Comparison of ENCODE assay signal across 15 cellular contexts in the genomic region with DNA sequence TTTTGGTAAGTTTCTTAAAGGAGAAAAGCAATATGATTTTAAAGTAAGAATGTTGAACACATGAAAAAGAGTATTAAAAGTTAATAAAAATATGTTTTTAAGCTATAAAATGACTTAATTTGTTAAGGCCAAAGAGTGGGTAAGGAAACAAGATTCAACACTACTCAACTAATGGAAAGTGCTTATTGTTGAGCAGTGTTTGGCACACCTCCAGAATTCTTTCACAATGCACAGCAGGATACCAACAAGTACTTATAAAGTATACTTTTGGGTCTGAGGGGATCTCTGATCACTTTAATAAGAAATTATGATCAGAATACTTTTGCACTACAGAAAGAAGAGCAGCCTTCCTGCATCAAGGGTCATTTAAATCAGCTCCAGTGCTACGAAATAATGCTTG. TPM values are rescaled to one million over a fixed set of nuclear protein-coding genes. Genes with fewer than 3 reads are reported as not detected.
A peak's percentile ranks its signal among the peaks of the same experiment; 100 is the strongest.
DNase-seq lines count a peak whose midpoint lies in the region; ATAC-seq, FAIRE-seq and TF ChIP-seq lines count a peak whose summit lies in the region.
"Had no signal": no experiment of that assay in that cellular context is flagged by ENCODE, and none has a peak within 500 bp of the region (broad histone marks: within the 10 kb centered on the region; RNA-seq: fewer than 3 reads in every experiment).

No MANE protein-coding gene starts in this region.

- ATAC-seq in SK-N-SH treated with all-trans-retinoic acid at 6 μM for 48 hours = no peak
- ATAC-seq in gastrocnemius medialis = no peak
- ATAC-seq: mucosa of descending colon had no signal

- no peak overlapping the region for H2AFZ ChIP-seq in SK-N-SH (ENCODE audit: low read depth)
- no peak overlapping the region for H2AFZ ChIP-seq in endothelial cell of umbilical vein (ENCODE audit: low read depth, low read length)

- CTCF ChIA-PET in SK-N-SH (lab: Yijun Ruan, JAX) (interaction anchor here (2.8 to 3.0 kb wide), 2 partner anchors 11 to 12 kb away, joined by 18 read pairs; no protein-coding TSS in a partner anchor), endothelial cell of umbilical vein (lab: Charles Lee) (interaction anchor here (0.9 kb wide), 1 partner anchor 11 kb away, joined by 4 read pairs; no protein-coding TSS in a partner anchor)

- H3K27me3 ChIP-seq in SK-N-SH (ENCODE audit: insufficient read depth) = no peaks in the 10 kb centered on the region
- H3K27me3 ChIP-seq in endothelial cell of umbilical vein (ENCODE audit: control insufficient read depth in 2 of 2, insufficient read depth in 2 of 2, low read length in 2 of 2) = no peaks in the 10 kb centered on the region
- H3K27me3 ChIP-seq in gastrocnemius medialis = no peaks in the 10 kb centered on the region

- no peaks in the 10 kb centered on the region for H3K36me3 ChIP-seq in SK-N-SH (replicated peaks in 1 of 2; ENCODE audit: control insufficient read depth in 1 of 2, insufficient read depth in 2 of 2, low read length in 1 of 2)
- H3K36me3 ChIP-seq in endothelial cell of umbilical vein (ENCODE audit: control insufficient read depth in 2 of 2, extremely low read depth in 1 of 2, insufficient read depth in 2 of 2, low read length in 2 of 2) = no peaks in the 10 kb centered on the region
- no peaks in the 10 kb centered on the region for H3K36me3 ChIP-seq in gastrocnemius medialis

- no peak for FAIRE-seq in endothelial cell of umbilical vein (lab: Jason Lieb, UNC)
- FAIRE-seq: astrocyte had no signal

- intact Hi-C loops in endothelial cell of umbilical vein (cut with micrococcal nuclease) (no loop called here), gastrocnemius medialis (cut with DNase I; ENCODE audit: low total_unique reads) (no loop called here)

- 93% methylated on average over 1 of the region's 1 CpG for WGBS in SK-N-SH (ENCODE audit: low lambda C conversion rate)

- H3K9ac ChIP-seq in SK-N-SH (no peak overlapping the region), endothelial cell of umbilical vein (replicated peaks; ENCODE audit: extremely low read depth, insufficient read depth, low read length) (no peak overlapping the region)

- H3K27ac ChIP-seq in SK-N-SH (ENCODE audit: low read depth in 2 of 2, low read length in 1 of 2) (no peak overlapping the region), endothelial cell of umbilical vein (ENCODE audit: insufficient read depth, low read depth, low read length) (no peak overlapping the region), gastrocnemius medialis (peak overlapping the region; percentile 95 to 97 (median 95))

- in situ Hi-C loops in gastrocnemius medialis (cut with MboI; ENCODE audit: low sequenced_read_pairs in 4 of 4) = loop anchor here in 3 of 4 donors (25.0 kb wide), 2 partner anchors 101 to 226 kb away; a partner anchor contains a TSS

- H4K20me1 ChIP-seq in SK-N-SH (ENCODE audit: insufficient read depth) (peaks cover 38% of the 10 kb centered on the region; the same call in 1 of the 2 replicates), endothelial cell of umbilical vein (replicated peaks; ENCODE audit: control insufficient read depth, extremely low read depth, insufficient read depth, low read length) (no peaks in the 10 kb centered on the region)

- peaks cover 3 to 6% of the 10 kb centered on the region in 2 experiments; a peak in 2 of 4 replicates for H3K4me1 ChIP-seq in SK-N-SH (ENCODE audit: control insufficient read depth in 1 of 2, insufficient read depth in 2 of 2, low read depth in 1 of 2, low read length in 1 of 2)
- H3K4me1 ChIP-seq in endothelial cell of umbilical vein (ENCODE audit: control insufficient read depth, extremely low read depth, insufficient read depth, low read length) = peaks cover 12% of the 10 kb centered on the region
- H3K4me1 ChIP-seq in gastrocnemius medialis = peaks cover 43 to 66% of the 10 kb centered on the region in 2 donors

- no TSS peak for BruUV-seq in endothelial cell of umbilical vein (replicated peaks; lab: Mats Ljungman, UMichigan)

- no peak for DNase-seq in SK-N-SH
- DNase-seq in NCI-H226 = peak; percentile 1
- peak; percentile 56 for DNase-seq in endothelial cell of umbilical vein (ENCODE audit: low read depth, low spot score)
- peak; percentile 14 to 28 for DNase-seq in gastrocnemius medialis
- DNase-seq in stimulated activated CD4-positive, alpha-beta T cell treated with anti-CD3 and anti-CD28 coated beads, Interleukin-4, amount 100 ng/mL, for 24 hours = no peak
- DNase-seq in mucosa of gallbladder (ENCODE audit: low spot score) = no peak
- no peak for DNase-seq in kidney tubule cell (ENCODE audit: low spot score)
- DNase-seq: activated CD4-positive, alpha-beta T cell treated with anti-CD3 and anti-CD28 coated beads, Interleukin-2, amount 10 ng/mL, durations not matched to agents 24 days and 14 days; DMS53; H9; NCI-H146; stimulated activated CD4-positive, alpha-beta T cell treated with anti-CD3 and anti-CD28 coated beads, Interleukin-4, amount 100 ng/mL, for 4 hours had no signal

- TF ChIP-seq CTCF in SK-N-SH (IDR thresholded peaks at IDR 0.05) = no peak
- no peak for TF ChIP-seq CTCF in endothelial cell of umbilical vein (IDR thresholded peaks at IDR 0.05; ENCODE audit: extremely low read depth in 1 of 2, insufficient read depth in 1 of 2, low read depth in 1 of 2, low read length in 2 of 2)
- no peak for TF ChIP-seq CTCF in gastrocnemius medialis (IDR thresholded peaks at IDR 0.05 in 4 of 5, conservative IDR thresholded peaks at IDR 0.05 in 1 of 5)

- POLR2A ChIA-PET in SK-N-SH (lab: Yijun Ruan, JAX) (no interaction called here), endothelial cell of umbilical vein (lab: Charles Lee) (no interaction called here)

- no peak for TF ChIP-seq RAD21 in SK-N-SH (IDR thresholded peaks at IDR 0.05; ENCODE audit: low read length)

- no peak overlapping the region for H3K4me2 ChIP-seq in SK-N-SH
- no peak overlapping the region for H3K4me2 ChIP-seq in endothelial cell of umbilical vein (ENCODE audit: insufficient read depth, low read length)

- TF ChIP-seq EP300 in SK-N-SH (IDR thresholded peaks at IDR 0.05; ENCODE audit: borderline replicate concordance in 1 of 2, low read depth in 1 of 2, low read length in 1 of 2) = no peak

- H3K79me2 ChIP-seq in SK-N-SH (ENCODE audit: insufficient read depth) (peaks cover 99% of the 10 kb centered on the region), endothelial cell of umbilical vein (ENCODE audit: control insufficient read depth, insufficient read depth, low read length) (peaks cover 81% of the 10 kb centered on the region)

- H3K9me1 ChIP-seq in endothelial cell of umbilical vein (replicated peaks; ENCODE audit: control insufficient read depth, extremely low read depth, insufficient read depth, low read length) = no peaks in the 10 kb centered on the region

- no peak overlapping the region for H3K4me3 ChIP-seq in SK-N-SH (ENCODE audit: low read depth in 2 of 2, low read length in 1 of 2)
- H3K4me3 ChIP-seq in endothelial cell of umbilical vein (replicated peaks in 1 of 3; ENCODE audit: insufficient read depth in 1 of 3, low read depth in 1 of 3, low read length in 3 of 3) = no peak overlapping the region
- H3K4me3 ChIP-seq in gastrocnemius medialis = no peak overlapping the region
- H3K4me3 ChIP-seq: mucosa of descending colon had no signal

- H3K9me2 ChIP-seq in SK-N-SH = no peaks in the 10 kb centered on the region

- no peaks in the 10 kb centered on the region for H3F3A ChIP-seq in SK-N-SH (replicated peaks; ENCODE audit: insufficient read depth)

- dilution Hi-C loops in endothelial cell of umbilical vein (cut with MboI; ENCODE audit: extremely low pct_ligation_motif_present, low sequenced_read_pairs) = no loop called here

- TF ChIP-seq POLR2A in endothelial cell of umbilical vein (IDR thresholded peaks at IDR 0.05; ENCODE audit: low read depth, low read length) = no peak
- no peak for TF ChIP-seq POLR2A in gastrocnemius medialis (IDR thresholded peaks at IDR 0.05)

- H3K9me3 ChIP-seq in SK-N-SH = no peaks in the 10 kb centered on the region
- no peaks in the 10 kb centered on the region for H3K9me3 ChIP-seq in endothelial cell of umbilical vein (replicated peaks; ENCODE audit: control insufficient read depth, insufficient read depth, low read length)
- H3K9me3 ChIP-seq in gastrocnemius medialis = no peaks in the 10 kb centered on the region
- H3K9me3 ChIP-seq: mucosa of descending colon had no signal

TF ChIP-seq in SK-N-SH, 30 proteins besides CTCF, POLR2A, EP300 and RAD21:
- TF ChIP-seq NFIC (IDR thresholded peaks at IDR 0.05; ENCODE audit: borderline replicate concordance) (peak; percentile 18; the same call in 1 of the 2 replicates), FOSL2 (IDR thresholded peaks at IDR 0.05; ENCODE audit: borderline replicate concordance, low read depth) (no peak)

TF ChIP-seq in SK-N-SH treated with all-trans-retinoic acid at 6 μM for 48 hours, 23 proteins besides CTCF, POLR2A, EP300 and RAD21 (continues in another document):
- TF ChIP-seq GLIS3 (CRISPR knock-in tag; IDR thresholded peaks at IDR 0.05) = no peak
- no peak for TF ChIP-seq ESRRG (CRISPR knock-in tag; IDR thresholded peaks at IDR 0.05)
- no peak for TF ChIP-seq ZNF70 (CRISPR knock-in tag; IDR thresholded peaks at IDR 0.05)
- TF ChIP-seq TCF4 (CRISPR knock-in tag; IDR thresholded peaks at IDR 0.05; ENCODE audit: borderline replicate concordance) = no peak
- no peak for TF ChIP-seq PPARA (CRISPR knock-in tag; IDR thresholded peaks at IDR 0.05; ENCODE audit: borderline replicate concordance)
- no peak for TF ChIP-seq ZFP30 (CRISPR knock-in tag; IDR thresholded peaks at IDR 0.05)

TF ChIP-seq in endothelial cell of umbilical vein, 7 proteins besides CTCF, POLR2A, EP300 and RAD21 (continues in another document):
- TF ChIP-seq FOS (IDR thresholded peaks at IDR 0.05; ENCODE audit: borderline replicate concordance, insufficient read depth, low read length) = no peak
- TF ChIP-seq MYC (IDR thresholded peaks at IDR 0.05; ENCODE audit: low read depth, low read length) = no peak
- no peak for TF ChIP-seq GATA2 (IDR thresholded peaks at IDR 0.05; ENCODE audit: insufficient read depth, insufficient read length, low read depth, low read length)

RNA-seq across cellular contexts. Expression of a gene that starts 5.9 kb away (rescaled TPM):
- polyA plus RNA-seq in SK-N-SH (2012; rRNA removed) = 108 and 141 TPM in 2 replicates
- 132 and 140 TPM in 2 replicates for polyA plus RNA-seq in SK-N-SH (2012; cell fraction: cytosol; rRNA removed)
- polyA plus RNA-seq in SK-N-SH (2012; cell fraction: nucleus; rRNA removed) = 43.3 and 103 TPM in 2 replicates
- total RNA-seq in endothelial cell of umbilical vein = 128 and 135 TPM in 2 replicates
- polyA plus RNA-seq in endothelial cell of umbilical vein = 104 and 108 TPM in 2 replicates
- 92.3 and 105 TPM in 2 replicates for polyA plus RNA-seq in endothelial cell of umbilical vein (2011; cell fraction: cytosol; rRNA removed)
- polyA plus RNA-seq in endothelial cell of umbilical vein (2011; cell fraction: nucleus; rRNA removed) = 52.6 and 59.5 TPM in 2 replicates
- polyA plus RNA-seq in endothelial cell of umbilical vein (2012) = 167 and 170 TPM in 2 replicates
- polyA minus RNA-seq in endothelial cell of umbilical vein = 114 and 129 TPM in 2 replicates
- 39.7 TPM for polyA minus RNA-seq in endothelial cell of umbilical vein (2011; cell fraction: cytosol; rRNA and poly(A)+ RNA removed)
- 46.2 and 64.7 TPM in 2 replicates for polyA minus RNA-seq in endothelial cell of umbilical vein (2011; cell fraction: nucleus; rRNA and poly(A)+ RNA removed)
- 100 to 1,000 TPM in 3 of 4 donors, 10 to 100 TPM in 1; 70.0 to 112 (median 110) TPM for total RNA-seq in gastrocnemius medialis
- 328 TPM for total RNA-seq in mucosa of gallbladder

Comparison
In these comparisons a context has a peak if more than half of its experiments do, and no peak if none do; other contexts are left out.
1. DNase-seq: peak in NCI-H226 (single experiment), endothelial cell of umbilical vein (single experiment) and gastrocnemius medialis (2 of 2); none in SK-N-SH (single experiment), stimulated activated CD4-positive, alpha-beta T cell treated with anti-CD3 and anti-CD28 coated beads, Interleukin-4, amount 100 ng/mL, for 24 hours (single experiment), mucosa of gallbladder (single experiment) and kidney tubule cell (single experiment).
2. H3K27ac ChIP-seq: peak in gastrocnemius medialis (4 of 4); none in SK-N-SH (0 of 2) and endothelial cell of umbilical vein (single experiment).